Comparison of ENCODE assay signal across 1 cellular context in genomic region chr12:91620422-91620821, GRCh38.
TF ChIP-seq lines count a peak whose summit lies in the region.

No MANE protein-coding gene starts in this region.

TF ChIP-seq in GM23338, 12 proteins besides CTCF, POLR2A, EP300 and RAD21:
- no peak for TF ChIP-seq REST (IDR thresholded peaks at IDR 0.05; ENCODE audit: unreplicated experiment)
- TF ChIP-seq EZH2phosphoT487 (IDR thresholded peaks at IDR 0.05; ENCODE audit: unreplicated experiment), result no peak
- no peak for TF ChIP-seq EZH2 (IDR thresholded peaks at IDR 0.05; ENCODE audit: low read depth, unreplicated experiment)
- TF ChIP-seq CREB1 (CRISPR knock-in tag; IDR thresholded peaks at IDR 0.05; ENCODE audit: low read depth), result no peak
- TF ChIP-seq ZNF331 (CRISPR knock-in tag; IDR thresholded peaks at IDR 0.05; ENCODE audit: low read depth), result no peak
- TF ChIP-seq ETS1 (IDR thresholded peaks at IDR 0.05), result no peak
- TF ChIP-seq ZNF462 (CRISPR knock-in tag; IDR thresholded peaks at IDR 0.05), result no peak
- TF ChIP-seq ZNF114 (CRISPR knock-in tag; IDR thresholded peaks at IDR 0.05), result no peak
- TF ChIP-seq JUNB (IDR thresholded peaks at IDR 0.05; ENCODE audit: unreplicated experiment), result no peak
- TF ChIP-seq POLR2AphosphoS5 (IDR thresholded peaks at IDR 0.05; ENCODE audit: low read depth), result no peak
- TF ChIP-seq STAT1 (IDR thresholded peaks at IDR 0.05; ENCODE audit: unreplicated experiment), result no peak
- no peak for TF ChIP-seq NANOG (IDR thresholded peaks at IDR 0.05; ENCODE audit: borderline replicate concordance)
TF ChIP-seq in GM23338: peak in this region for 0.
